In genomic region chr16:30395992-30396560, GRCh38 we compare ENCODE assay signal across 9 cellular contexts. TPM values are rescaled to one million over a fixed set of nuclear protein-coding genes. Genes with fewer than 3 reads are reported as not detected.
A peak's percentile ranks its signal among the peaks of the same experiment; 100 is the strongest.
DNase-seq lines count a peak whose midpoint lies in the region; ATAC-seq and TF ChIP-seq lines count a peak whose summit lies in the region.
"Had no signal": no experiment of that assay in that cellular context is flagged by ENCODE, and none has a peak within 500 bp of the region (broad histone marks: within the 10 kb centered on the region; RNA-seq: fewer than 3 reads in every experiment).

No MANE protein-coding gene starts in this region.

- no peak for ATAC-seq in GM21737 (IDR thresholded peaks at IDR 0.05; ENCODE audit: unreplicated experiment)
- no peak for ATAC-seq in HG03039 (IDR thresholded peaks at IDR 0.05; ENCODE audit: unreplicated experiment)

- peaks cover 7% of the 10 kb centered on the region for H3K4me1 ChIP-seq in GM23248 (ENCODE audit: insufficient read depth)
- H3K4me1 ChIP-seq in neural progenitor cell, result peaks cover 40% of the 10 kb centered on the region

- no peaks in the 10 kb centered on the region for H3K9me3 ChIP-seq in GM23248 (ENCODE audit: low read depth)
- H3K9me3 ChIP-seq in neural progenitor cell (ENCODE audit: low read depth), result no peaks in the 10 kb centered on the region

- WGBS in GM23248 (ENCODE audit: low coverage in 1 of 2, low lambda C conversion rate in 2 of 2, missing lambda C conversion rate in 2 of 2), 2 experiments, result 26 to 32% methylated on average over 13 of the region's 13 CpGs

- H4K20me1 ChIP-seq in GM23248 (ENCODE audit: insufficient read depth), result no peaks in the 10 kb centered on the region
- H4K20me1 ChIP-seq in neural progenitor cell (ENCODE audit: low read depth), result peaks cover 40% of the 10 kb centered on the region

- H3K79me2 ChIP-seq in GM23248 (ENCODE audit: insufficient read depth) (peaks cover 16% of the 10 kb centered on the region), neural progenitor cell (ENCODE audit: low read depth) (peaks cover 42% of the 10 kb centered on the region)

- peak overlapping the region; percentile 13 for H3K27ac Mint-ChIP-seq in dendritic cell treated with granulocyte-macrophage colony-stimulating factor and Interleukin-4, amounts not matched to agents 40 ng/mL and 50 ng/mL, for 4 days
- peak overlapping the region; percentile 98 for H3K27ac Mint-ChIP-seq in neural progenitor cell

- H3K9me2 ChIP-seq in GM23248 (ENCODE audit: insufficient read depth), result no peaks in the 10 kb centered on the region

- H3F3A ChIP-seq in GM23248 (ENCODE audit: insufficient read depth) (peaks cover 23% of the 10 kb centered on the region; the same call in 1 of the 2 replicates), neural progenitor cell (ENCODE audit: low read depth) (peaks cover 83% of the 10 kb centered on the region)

- peak overlapping the region; percentile 80 for H3K4me3 Mint-ChIP-seq in dendritic cell treated with granulocyte-macrophage colony-stimulating factor and Interleukin-4, amounts not matched to agents 40 ng/mL and 50 ng/mL, for 4 days
- peak overlapping the region; percentile 86 for H3K4me3 Mint-ChIP-seq in neural progenitor cell

- peak overlapping the region; percentile 85 for H3K4me3 ChIP-seq in GM23248
- peak overlapping the region; percentile 100 for H3K4me3 ChIP-seq in neural progenitor cell

- no peaks in the 10 kb centered on the region for H3K36me3 ChIP-seq in GM23248 (ENCODE audit: low read depth)
- no peaks in the 10 kb centered on the region for H3K36me3 ChIP-seq in neural progenitor cell

- intact Hi-C loops in dendritic cell treated with granulocyte-macrophage colony-stimulating factor and Interleukin-4, amounts not matched to agents 40 ng/mL and 50 ng/mL, for 4 days (cut with micrococcal nuclease), result no loop called here

- H3K36me3 Mint-ChIP-seq in dendritic cell treated with granulocyte-macrophage colony-stimulating factor and Interleukin-4, amounts not matched to agents 40 ng/mL and 50 ng/mL, for 4 days (ENCODE audit: low read depth), result peaks cover 25% of the 10 kb centered on the region
- H3K36me3 Mint-ChIP-seq in neural progenitor cell, result peaks cover 5% of the 10 kb centered on the region

- H3K27me3 Mint-ChIP-seq in dendritic cell treated with granulocyte-macrophage colony-stimulating factor and Interleukin-4, amounts not matched to agents 40 ng/mL and 50 ng/mL, for 4 days, result peaks cover 31% of the 10 kb centered on the region
- peaks cover 20% of the 10 kb centered on the region for H3K27me3 Mint-ChIP-seq in neural progenitor cell (ENCODE audit: insufficient read depth, low read depth)

- H3K27me3 ChIP-seq in GM23248 (replicated peaks; ENCODE audit: insufficient read depth) (no peaks in the 10 kb centered on the region), neural progenitor cell (no peaks in the 10 kb centered on the region)

- H3K9ac ChIP-seq in GM23248 (peak overlapping the region; percentile 85), neural progenitor cell (peak overlapping the region; percentile 75)

- H3K27ac ChIP-seq in GM23248, result no peak overlapping the region
- peak overlapping the region; percentile 99 for H3K27ac ChIP-seq in neural progenitor cell

- H2AFZ ChIP-seq in GM23248 (peak overlapping the region; percentile 86), neural progenitor cell (replicated peaks) (no peak overlapping the region)

- no peak for DNase-seq in GM23248
- DNase-seq in NCI-H2227 (lab: John Stamatoyannopoulos, UW; ENCODE audit: unreplicated experiment), result peak; percentile 57
- no peak for DNase-seq in neural progenitor cell (ENCODE audit: low spot score)
- DNase-seq in COLO829 (ENCODE audit: low spot score), result no peak
- DNase-seq in mesenteric fat pad (ENCODE audit: low spot score), result no peak

- no peaks in the 10 kb centered on the region for H3K9me3 Mint-ChIP-seq in dendritic cell treated with granulocyte-macrophage colony-stimulating factor and Interleukin-4, amounts not matched to agents 40 ng/mL and 50 ng/mL, for 4 days
- H3K9me3 Mint-ChIP-seq in neural progenitor cell, result no peaks in the 10 kb centered on the region

- in situ Hi-C loops in GM23248 (cut with MboI), result no loop called here

- no peak for TF ChIP-seq CTCF in neural progenitor cell (IDR thresholded peaks at IDR 0.05)

- peaks cover 28% of the 10 kb centered on the region for H3K4me1 Mint-ChIP-seq in dendritic cell treated with granulocyte-macrophage colony-stimulating factor and Interleukin-4, amounts not matched to agents 40 ng/mL and 50 ng/mL, for 4 days (ENCODE audit: low read depth)
- H3K4me1 Mint-ChIP-seq in neural progenitor cell, result peaks cover 47% of the 10 kb centered on the region

- peak overlapping the region; percentile 82 for H3K4me2 ChIP-seq in GM23248 (ENCODE audit: unreplicated experiment)
- H3K4me2 ChIP-seq in neural progenitor cell, result peak overlapping the region; percentile 100

RNA-seq across cellular contexts. Expression of gene ZNF48, which starts 0.9 kb away (rescaled TPM):
- 6.3 and 16.2 TPM in 2 replicates for total RNA-seq in GM23248 (2014; rRNA removed; shearing (Covaris generic))
- polyA plus RNA-seq in GM23248 (2016; fragmentation: Nextera tagmentation; extraction: Ambion mirVana), result 0.65 and 0.81 TPM in 2 replicates
- total RNA-seq in neural progenitor cell (ENCODE audit: low replicate concordance) (39.3 and 41.8 TPM in 2 replicates), mesenteric fat pad (5.3 TPM)

RNA-seq across cellular contexts. Expression of gene ZNF771, which starts 11.3 kb away (rescaled TPM):
- 17.6 and 33.1 TPM in 2 replicates for total RNA-seq in GM23248 (2014; rRNA removed; shearing (Covaris generic))
- 20.1 and 21.1 TPM in 2 replicates for polyA plus RNA-seq in GM23248 (2016; fragmentation: Nextera tagmentation; extraction: Ambion mirVana)
- total RNA-seq in neural progenitor cell (ENCODE audit: low replicate concordance), result 6.0 and 17.7 TPM in 2 replicates
- total RNA-seq in mesenteric fat pad, result 6.3 TPM

RNA-seq across cellular contexts. Expression of gene SEPTIN1, which starts 13.7 kb away (rescaled TPM):
- total RNA-seq in GM23248 (2014; rRNA removed; shearing (Covaris generic)), result not detected in 2 replicates
- polyA plus RNA-seq in GM23248 (2016; fragmentation: Nextera tagmentation; extraction: Ambion mirVana), result 1.7 and 1.9 TPM in 2 replicates
- total RNA-seq in neural progenitor cell (ENCODE audit: low replicate concordance) (1.1 TPM in 1 of 2 replicates, not detected in the other), mesenteric fat pad (2.3 TPM)

RNA-seq across cellular contexts. Expression of gene MYL11, which starts 21.5 kb away (rescaled TPM):
- not detected in 2 replicates for total RNA-seq in GM23248 (2014; rRNA removed; shearing (Covaris generic))
- 1.5 and 2.1 TPM in 2 replicates for polyA plus RNA-seq in GM23248 (2016; fragmentation: Nextera tagmentation; extraction: Ambion mirVana)
- total RNA-seq in neural progenitor cell (ENCODE audit: low replicate concordance), result 0.68 and 4.1 TPM in 2 replicates
- total RNA-seq in mesenteric fat pad, result not detected
- total RNA-seq: subcutaneous adipose tissue had no signal

RNA-seq across cellular contexts. Expression of gene TBC1D10B, which starts 25.8 kb away (rescaled TPM):
- 41.2 and 43.9 TPM in 2 replicates for total RNA-seq in GM23248 (2014; rRNA removed; shearing (Covaris generic))
- 10.3 and 12.2 TPM in 2 replicates for polyA plus RNA-seq in GM23248 (2016; fragmentation: Nextera tagmentation; extraction: Ambion mirVana)
- total RNA-seq in neural progenitor cell (ENCODE audit: low replicate concordance) (8.2 and 23.4 TPM in 2 replicates), mesenteric fat pad (42.1 TPM)
